22 cellular contexts compared by ENCODE assay signal in the genomic region with DNA sequence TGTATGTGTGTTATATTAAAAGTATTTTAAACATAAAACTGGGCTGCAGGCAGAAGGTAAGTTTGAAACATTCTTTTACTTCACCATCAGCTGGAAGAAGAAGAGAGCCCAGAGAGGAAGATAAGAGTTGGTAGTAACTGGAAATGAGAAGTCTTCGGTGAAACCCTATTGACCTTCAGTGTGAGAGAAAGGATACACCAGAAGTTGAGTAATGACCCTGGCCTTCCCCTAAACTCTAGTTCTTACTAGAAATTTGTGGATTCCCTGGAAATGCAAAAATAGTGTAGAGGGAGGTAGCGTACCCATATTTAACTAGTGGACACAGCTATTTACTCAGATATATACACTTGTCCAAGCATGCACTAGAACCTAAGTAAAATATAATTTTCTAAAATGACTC.
"Had no signal": no experiment of that assay in that cellular context is flagged by ENCODE, and none has a peak within 500 bp of the region (broad histone marks: within the 10 kb centered on the region; RNA-seq: fewer than 3 reads in every experiment).

No MANE protein-coding gene starts in this region.

- H3K4me3 ChIP-seq: MG63, PC-9, Peyer's patch, SJCRH30 had no signal

- H3K27ac ChIP-seq: HL-60, PC-9, Peyer's patch, SJCRH30 had no signal

- H3K36me3 ChIP-seq: MG63, Peyer's patch, SJCRH30 had no signal

- DNase-seq: Karpas-422, KG1, MG63, NCI-H1092 treated with DMSO at 0.1 percent for 48 hours, NCI-H1436, NCI-H187, NCI-H2029, NCI-H2081 treated with DMSO at 0.1 percent for 48 hours, NCI-H2171, NCI-H226, NCI-H446, NCI-H510A, NCI-H524 treated with DMSO at 0.1 percent for 48 hours, NCI-H69, NCI-H774, PC-9, Peyer's patch, SHP77 treated with DMSO at 0.1 percent for 48 hours, SJCRH30 had no signal

- H3K27me3 ChIP-seq: MG63, Peyer's patch, SJCRH30 had no signal

- H3K4me1 ChIP-seq: Peyer's patch, SJCRH30 had no signal

- ATAC-seq: Right ventricle myocardium inferior, SK-N-SH treated with all-trans-retinoic acid at 6 μM for 48 hours had no signal

- H3K9me3 ChIP-seq: Peyer's patch, SJCRH30 had no signal
